In the genomic region with DNA sequence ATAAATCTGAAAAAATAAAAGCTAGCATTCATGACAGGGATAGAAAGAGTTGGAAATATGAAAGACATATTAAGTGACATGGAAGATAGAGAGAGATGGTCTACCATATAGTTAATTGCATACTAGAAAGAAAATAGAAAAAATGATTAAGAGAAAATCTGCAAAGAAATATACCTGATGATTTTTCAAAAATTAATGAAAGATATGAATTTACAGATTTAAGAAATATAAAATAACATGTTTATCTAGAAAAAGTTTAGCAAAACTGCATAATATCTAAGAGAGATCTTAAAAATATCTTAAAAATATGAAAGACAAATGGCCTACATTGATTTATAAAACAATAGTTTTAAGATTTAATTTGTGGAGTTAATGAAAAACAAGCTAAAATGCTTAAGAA, we compare ENCODE assay signal across 10 cellular contexts.
"Had no signal": no experiment of that assay in that cellular context is flagged by ENCODE, and none has a peak within 500 bp of the region (broad histone marks: within the 10 kb centered on the region; RNA-seq: fewer than 3 reads in every experiment).

No MANE protein-coding gene starts in this region.

- H3K4me3 ChIP-seq: GM23338, K562 had no signal

- DNase-seq: H9, HCEC 1CT, HFFc6, IMR-90 had no signal

- H3K27ac ChIP-seq: HL-60 had no signal

- ATAC-seq: GM23338, K562 had no signal

- FAIRE-seq: H1, H54, HTR-8/SVneo, K562 had no signal
